ENCODE assay signal across 8 cellular contexts in the genomic region with DNA sequence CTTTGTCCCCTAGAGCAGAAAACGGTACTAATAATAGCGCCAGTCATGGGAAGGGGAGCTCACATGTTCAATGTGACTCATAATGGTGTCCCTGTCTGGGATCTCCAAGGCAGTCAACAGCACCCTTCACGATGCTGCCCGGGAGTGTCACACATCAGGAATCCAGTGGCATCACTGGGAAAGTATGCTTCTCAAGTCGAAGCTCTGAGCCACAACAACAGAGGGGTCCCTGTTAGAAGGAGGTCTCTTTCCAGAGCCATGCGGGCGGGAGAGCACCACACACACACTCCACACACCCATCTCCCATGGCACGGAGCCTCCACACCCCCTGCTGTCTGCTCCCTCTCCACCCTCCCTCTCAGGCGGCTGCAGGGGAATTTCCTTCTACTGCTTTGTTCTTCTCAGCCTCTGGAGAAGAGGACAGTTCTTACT.
DNase-seq lines count a peak whose midpoint lies in the region; ATAC-seq, FAIRE-seq and TF ChIP-seq lines count a peak whose summit lies in the region.

No MANE protein-coding gene starts in this region.

- H3K4me3 Mint-ChIP-seq in IgD-negative memory B cell, result peak overlapping the region in 2 of 4 donors; percentile 61 to 83
- H3K4me3 Mint-ChIP-seq in astrocyte (ENCODE audit: unreplicated experiment), result peak overlapping the region; percentile 17

- FAIRE-seq in astrocyte (lab: Jason Lieb, UNC), result peak; percentile 100
- FAIRE-seq in kidney (lab: Jason Lieb, UNC), result no peak

- H3K27me3 Mint-ChIP-seq in IgD-negative memory B cell (no peaks in the 10 kb centered on the region), astrocyte (ENCODE audit: low read depth, unreplicated experiment) (no peaks in the 10 kb centered on the region)

- H3K27ac Mint-ChIP-seq in IgD-negative memory B cell (peak overlapping the region; percentile 11 to 90 (median 85)), astrocyte (ENCODE audit: unreplicated experiment) (peak overlapping the region; percentile 99)

- H3K4me1 ChIP-seq in astrocyte (ENCODE audit: insufficient read depth, low read length) (peaks cover 66% of the 10 kb centered on the region), kidney (ENCODE audit: control insufficient read depth in 1 of 2, insufficient read depth in 1 of 2, low read depth in 1 of 2, low read length in 2 of 2) (peaks cover 28 to 30% of the 10 kb centered on the region in 2 donors), thoracic aorta (ENCODE audit: control insufficient read depth in 1 of 2, low read depth in 2 of 2) (peaks cover 45 to 67% of the 10 kb centered on the region in 2 donors)

- peak; percentile 83 for ATAC-seq in thoracic aorta (ENCODE audit: insufficient number of reproducible peaks, low FRiP score, low read depth)
- no peak for ATAC-seq in HG03045 (IDR thresholded peaks at IDR 0.05; ENCODE audit: unreplicated experiment)

- H3K9me3 ChIP-seq in astrocyte (ENCODE audit: insufficient read depth, low read depth, low read length) (no peaks in the 10 kb centered on the region), kidney (ENCODE audit: control insufficient read depth in 1 of 2, low read length in 2 of 2) (no peaks in the 10 kb centered on the region), thoracic aorta (no peaks in the 10 kb centered on the region)

- peaks cover 25% of the 10 kb centered on the region for H3K36me3 ChIP-seq in astrocyte (ENCODE audit: insufficient read depth, low read length)
- H3K36me3 ChIP-seq in kidney (ENCODE audit: control insufficient read depth in 1 of 2, insufficient read depth in 2 of 2, low read length in 2 of 2), result peaks cover 2% of the 10 kb centered on the region in 2 donors
- H3K36me3 ChIP-seq in thoracic aorta, result no peaks in the 10 kb centered on the region

- H3K79me2 ChIP-seq in astrocyte (ENCODE audit: insufficient read depth, low read length), result peaks cover 87% of the 10 kb centered on the region

- no peak for TF ChIP-seq CTCF in astrocyte (IDR thresholded peaks at IDR 0.05; ENCODE audit: insufficient read depth, low read depth, low read length)
- no peak for TF ChIP-seq CTCF in kidney (IDR thresholded peaks at IDR 0.05; ENCODE audit: borderline replicate concordance, extremely low read depth, insufficient read depth)
- TF ChIP-seq CTCF in thoracic aorta (IDR thresholded peaks at IDR 0.05), result no peak

- no peak overlapping the region for H3K4me3 ChIP-seq in astrocyte (ENCODE audit: insufficient read depth, low read depth, low read length)
- no peak overlapping the region for H3K4me3 ChIP-seq in kidney (ENCODE audit: low read length in 2 of 2)
- H3K4me3 ChIP-seq in thoracic aorta, result peak overlapping the region; percentile 1

- intact Hi-C loops in kidney (cut with DNase I), result no loop called here

- no peak overlapping the region for H2AFZ ChIP-seq in astrocyte (ENCODE audit: low read depth, low read length)

- H3K4me2 ChIP-seq in astrocyte (ENCODE audit: low read length), result peak overlapping the region; percentile 66

- H3K36me3 Mint-ChIP-seq in IgD-negative memory B cell, result peaks cover 7% of the 10 kb centered on the region
- H3K36me3 Mint-ChIP-seq in astrocyte (ENCODE audit: low read depth, unreplicated experiment), result peaks cover 32% of the 10 kb centered on the region

- H3K9me3 Mint-ChIP-seq in IgD-negative memory B cell (no peaks in the 10 kb centered on the region), astrocyte (ENCODE audit: unreplicated experiment) (no peaks in the 10 kb centered on the region)

- H3K27ac ChIP-seq in astrocyte (ENCODE audit: low read depth, low read length) (peak overlapping the region; percentile 99), kidney (ENCODE audit: low read depth in 2 of 2, low read length in 2 of 2) (peak overlapping the region; percentile 58 to 74), thoracic aorta (peak overlapping the region; percentile 75 to 80)

- H3K4me1 Mint-ChIP-seq in IgD-negative memory B cell (peaks cover 68 to 89% (median 69%) of the 10 kb centered on the region in 3 donors), astrocyte (ENCODE audit: low read depth, unreplicated experiment) (peaks cover 78% of the 10 kb centered on the region)

- DNase-seq in 8988T (peak; percentile 75), astrocyte (ENCODE audit: low read depth) (peak; percentile 100), kidney (peak; percentile 73), thoracic aorta (ENCODE audit: low spot score) (peak; percentile 51), NCI-H1092 treated with DMSO at 0.1 percent for 48 hours (lab: John Stamatoyannopoulos, UW) (no peak), NK-92 (lab: John Stamatoyannopoulos, UW; ENCODE audit: unreplicated experiment) (no peak)

- H3K9ac ChIP-seq in astrocyte (ENCODE audit: low read length), result peak overlapping the region; percentile 87
- H3K9ac ChIP-seq in kidney (ENCODE audit: low read length in 2 of 2), result no peak overlapping the region

- H3K27me3 ChIP-seq in astrocyte (ENCODE audit: insufficient read depth, low read length) (no peaks in the 10 kb centered on the region), thoracic aorta (replicated peaks; ENCODE audit: insufficient read depth) (no peaks in the 10 kb centered on the region)

- H4K20me1 ChIP-seq in astrocyte (ENCODE audit: insufficient read depth, low read length), result peaks cover 9% of the 10 kb centered on the region

Comparison
In these comparisons a context has a peak if more than half of its experiments do, and no peak if none do; other contexts are left out.
1. DNase-seq: peak in 8988T (single experiment), astrocyte (single experiment), kidney (single experiment) and thoracic aorta (single experiment); none in NCI-H1092 treated with DMSO at 0.1 percent for 48 hours (single experiment) and NK-92 (single experiment).
2. Peak in every context shown above with its lines, with median percentiles within 50 percentile points of each other: H3K27ac ChIP-seq.